ENCODE assay signal across 8 cellular contexts in the genomic region with DNA sequence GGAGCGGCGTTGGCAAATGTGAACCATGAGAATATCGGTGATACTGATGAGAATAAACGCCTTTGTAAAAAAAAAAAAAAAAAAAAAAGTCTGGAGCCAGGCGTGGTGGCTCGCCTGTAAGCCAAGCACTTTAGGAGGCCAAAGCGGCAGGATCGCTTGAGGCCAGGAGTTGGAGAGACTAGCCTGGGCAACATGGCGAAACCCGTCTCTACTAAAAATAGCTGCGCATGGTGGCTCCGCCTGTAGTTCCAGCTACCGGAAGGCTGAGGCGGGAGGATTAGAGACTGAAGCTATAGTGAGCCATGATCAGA. TPM values are rescaled to one million over a fixed set of nuclear protein-coding genes. Genes with fewer than 3 reads are reported as not detected.
DNase-seq lines count a peak whose midpoint lies in the region; ATAC-seq and TF ChIP-seq lines count a peak whose summit lies in the region.

No MANE protein-coding gene starts in this region.

- H3K4me1 Mint-ChIP-seq in activated naive CD4-positive, alpha-beta T cell treated with anti-CD3 and anti-CD28 coated beads, Interleukin-2, amount 10 ng/mL, durations not matched to agents 7 days and 5 days = peaks cover 67% of the 10 kb centered on the region
- H3K4me1 Mint-ChIP-seq in activated naive CD8-positive, alpha-beta T cell treated with anti-CD3 and anti-CD28 coated beads for 36 hours = peaks cover 51% of the 10 kb centered on the region
- H3K4me1 Mint-ChIP-seq in immature natural killer cell = peaks cover 45 to 60% of the 10 kb centered on the region in 2 donors

- TF ChIP-seq POLR2A in testis (IDR thresholded peaks at IDR 0.05) = no peak

- H3K36me3 ChIP-seq in testis (ENCODE audit: low read depth, missing control alignments) = no peaks in the 10 kb centered on the region

- intact Hi-C loops in testis (cut with DNase I; ENCODE audit: low total_unique reads) = no loop called here

- no peak for DNase-seq in activated naive CD4-positive, alpha-beta T cell treated with anti-CD3 and anti-CD28 coated beads, Interleukin-2, amount 10 ng/mL, durations not matched to agents 7 days and 5 days
- DNase-seq in activated naive CD4-positive, alpha-beta T cell (lab: John Stamatoyannopoulos, UW) = no peak
- no peak for DNase-seq in activated naive CD8-positive, alpha-beta T cell treated with anti-CD3 and anti-CD28 coated beads for 36 hours
- no peak for DNase-seq in immature natural killer cell
- DNase-seq in testis = no peak
- no peak for DNase-seq in NCI-H1694 (lab: John Stamatoyannopoulos, UW)
- DNase-seq in UCSD-AML1 (lab: John Stamatoyannopoulos, UW; ENCODE audit: unreplicated experiment) = no peak

- no peak for TF ChIP-seq CTCF in testis (IDR thresholded peaks at IDR 0.05)

- H3K9me3 Mint-ChIP-seq in activated naive CD4-positive, alpha-beta T cell treated with anti-CD3 and anti-CD28 coated beads, Interleukin-2, amount 10 ng/mL, durations not matched to agents 7 days and 5 days = no peaks in the 10 kb centered on the region
- no peaks in the 10 kb centered on the region for H3K9me3 Mint-ChIP-seq in activated naive CD8-positive, alpha-beta T cell treated with anti-CD3 and anti-CD28 coated beads for 36 hours
- no peaks in the 10 kb centered on the region for H3K9me3 Mint-ChIP-seq in immature natural killer cell

- H3K27ac Mint-ChIP-seq in activated naive CD4-positive, alpha-beta T cell treated with anti-CD3 and anti-CD28 coated beads, Interleukin-2, amount 10 ng/mL, durations not matched to agents 7 days and 5 days = peak overlapping the region; percentile 100
- peak overlapping the region; percentile 100 for H3K27ac Mint-ChIP-seq in activated naive CD8-positive, alpha-beta T cell treated with anti-CD3 and anti-CD28 coated beads for 36 hours
- H3K27ac Mint-ChIP-seq in immature natural killer cell = peak overlapping the region; percentile 97 to 100 (median 99)

- 0 to 1% methylated on average over 14 of the region's 14 CpGs for WGBS in testis, 2 donors

- no peaks in the 10 kb centered on the region for H3K27me3 ChIP-seq in testis

- peaks cover 38% of the 10 kb centered on the region for H3K36me3 Mint-ChIP-seq in activated naive CD4-positive, alpha-beta T cell treated with anti-CD3 and anti-CD28 coated beads, Interleukin-2, amount 10 ng/mL, durations not matched to agents 7 days and 5 days
- peaks cover 35% of the 10 kb centered on the region for H3K36me3 Mint-ChIP-seq in activated naive CD8-positive, alpha-beta T cell treated with anti-CD3 and anti-CD28 coated beads for 36 hours
- H3K36me3 Mint-ChIP-seq in immature natural killer cell = peaks cover 0 to 10% (median 5%) of the 10 kb centered on the region in 3 donors

- no peak for ATAC-seq in GM21367 (IDR thresholded peaks at IDR 0.05; ENCODE audit: unreplicated experiment)

- no peaks in the 10 kb centered on the region for H3K9me3 ChIP-seq in testis

- CTCF ChIA-PET in activated naive CD4-positive, alpha-beta T cell treated with anti-CD3 and anti-CD28 coated beads, Interleukin-2, amount 10 ng/mL, durations not matched to agents 7 days and 5 days (lab: Charles Lee) = interaction anchor here (0.8 to 2.0 kb wide), 5 partner anchors 19 to 177 kb away, joined by 3 to 7 read pairs (median 5); no protein-coding TSS in a partner anchor

- peaks cover 23% of the 10 kb centered on the region for H3K4me1 ChIP-seq in testis

- H3K27me3 Mint-ChIP-seq in activated naive CD4-positive, alpha-beta T cell treated with anti-CD3 and anti-CD28 coated beads, Interleukin-2, amount 10 ng/mL, durations not matched to agents 7 days and 5 days = peaks cover 5% of the 10 kb centered on the region
- no peaks in the 10 kb centered on the region for H3K27me3 Mint-ChIP-seq in activated naive CD8-positive, alpha-beta T cell treated with anti-CD3 and anti-CD28 coated beads for 36 hours
- H3K27me3 Mint-ChIP-seq in immature natural killer cell (ENCODE audit: low read depth in 3 of 3) = peaks cover 11 to 14% (median 12%) of the 10 kb centered on the region in 3 donors

- H3K4me3 ChIP-seq in testis = peak overlapping the region; percentile 73 to 86

- peak overlapping the region; percentile 91 for H3K4me3 Mint-ChIP-seq in activated naive CD4-positive, alpha-beta T cell treated with anti-CD3 and anti-CD28 coated beads, Interleukin-2, amount 10 ng/mL, durations not matched to agents 7 days and 5 days
- H3K4me3 Mint-ChIP-seq in activated naive CD8-positive, alpha-beta T cell treated with anti-CD3 and anti-CD28 coated beads for 36 hours = peak overlapping the region; percentile 98
- H3K4me3 Mint-ChIP-seq in immature natural killer cell = peak overlapping the region; percentile 93 to 99 (median 95)

- H3K27ac ChIP-seq in testis = peak overlapping the region; percentile 89 to 95

RNA-seq across cellular contexts. Expression of a gene that starts 0.4 kb away (rescaled TPM):
- total RNA-seq in activated naive CD8-positive, alpha-beta T cell treated with anti-CD3 and anti-CD28 coated beads for 36 hours = 10 to 100 TPM; 38.9 to 40.8 TPM
- 10 to 100 TPM in 2 of 3 donors, 1 to 10 TPM in 1; 8.8 to 27.0 (median 11.8) TPM for polyA plus RNA-seq in immature natural killer cell
- total RNA-seq in testis = 10 to 100 TPM; 46.7 to 48.6 TPM
- 30.0 TPM for polyA plus RNA-seq in testis (ENCODE audit: insufficient read depth, low read depth, low replicate concordance)

RNA-seq across cellular contexts. Expression of a gene that starts 25.0 kb away (rescaled TPM):
- 10 to 100 TPM; 73.9 to 75.4 TPM for total RNA-seq in activated naive CD8-positive, alpha-beta T cell treated with anti-CD3 and anti-CD28 coated beads for 36 hours
- 10 to 100 TPM; 44.0 to 66.2 (median 57.6) TPM for polyA plus RNA-seq in immature natural killer cell
- total RNA-seq in testis = 10 to 100 TPM; 53.2 to 57.0 TPM
- polyA plus RNA-seq in testis (ENCODE audit: insufficient read depth, low read depth, low replicate concordance) = 84.1 TPM

RNA-seq across cellular contexts. Expression of a gene that starts 25.4 kb away (rescaled TPM):
- 10 to 100 TPM; 87.2 to 90.9 TPM for total RNA-seq in activated naive CD8-positive, alpha-beta T cell treated with anti-CD3 and anti-CD28 coated beads for 36 hours
- polyA plus RNA-seq in immature natural killer cell (100 to 1,000 TPM in 2 of 3 donors, 10 to 100 TPM in 1; 94.7 to 164 (median 137) TPM), testis (ENCODE audit: insufficient read depth, low read depth, low replicate concordance) (203 TPM)
- 100 to 1,000 TPM in 1 of 2 donors, 10 to 100 TPM in 1; 96.6 to 147 TPM for total RNA-seq in testis

RNA-seq across cellular contexts. Expression of a gene that starts 49.9 kb away (rescaled TPM):
- not detected for total RNA-seq in activated naive CD8-positive, alpha-beta T cell treated with anti-CD3 and anti-CD28 coated beads for 36 hours
- polyA plus RNA-seq in immature natural killer cell = not detected
- total RNA-seq in testis = not detected
- not detected for polyA plus RNA-seq in testis (ENCODE audit: insufficient read depth, low read depth, low replicate concordance)
